Comparison of ENCODE assay signal across 19 cellular contexts in the genomic region with DNA sequence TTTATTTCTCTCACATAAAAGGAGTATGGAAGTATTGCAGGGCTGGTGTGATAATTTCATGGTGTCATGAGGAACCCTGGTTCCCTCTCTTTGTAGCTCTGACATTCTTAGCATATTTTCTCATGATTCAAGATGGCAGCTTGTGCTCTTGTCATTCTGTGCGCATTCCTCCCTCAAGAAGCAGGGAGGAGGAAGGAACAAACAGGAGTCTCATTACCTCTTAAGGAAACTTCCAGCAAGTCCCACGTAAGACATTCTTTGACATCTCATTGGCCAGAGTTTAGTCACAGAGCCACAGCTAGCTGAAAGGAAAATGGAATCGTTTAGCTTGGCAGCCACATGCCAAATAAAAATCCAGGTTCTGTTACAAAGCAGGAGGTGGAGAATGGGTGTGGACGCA.
"Had no signal": no experiment of that assay in that cellular context is flagged by ENCODE, and none has a peak within 500 bp of the region (broad histone marks: within the 10 kb centered on the region; RNA-seq: fewer than 3 reads in every experiment).

No MANE protein-coding gene starts in this region.

- H3K36me3 ChIP-seq: heart right ventricle, stomach, thoracic aorta, uterus, WERI-Rb-1 had no signal

- H3K36me3 Mint-ChIP-seq: brain; natural killer cell treated with Interleukin-12 subunit alpha and Interleukin-12 subunit beta and Interleukin-15 and Interleukin-18, amount 100 ng/mL, for 72 hours; T-cell had no signal

- H3K4me3 Mint-ChIP-seq: activated CD4-positive, alpha-beta T cell treated with anti-CD3 and anti-CD28 coated beads, Interleukin-2, amount 10 ng/mL, durations not matched to agents 7 days and 5 days; activated naive CD4-positive, alpha-beta T cell treated with anti-CD3 and anti-CD28 coated beads for 36 hours; activated T-helper 17 cell treated with anti-CD3 and anti-CD28 coated beads, Interleukin-2, amount 50 U/mL, for 72 hours; brain; natural killer cell treated with Interleukin-12 subunit alpha and Interleukin-12 subunit beta and Interleukin-15 and Interleukin-18, amount 100 ng/mL, for 72 hours; T-cell had no signal

- H3K4me1 ChIP-seq: stomach, uterus had no signal

- H3K27ac Mint-ChIP-seq: activated CD4-positive, alpha-beta T cell treated with anti-CD3 and anti-CD28 coated beads, Interleukin-2, amount 10 ng/mL, durations not matched to agents 7 days and 5 days; activated naive CD4-positive, alpha-beta T cell treated with anti-CD3 and anti-CD28 coated beads for 36 hours; activated T-helper 17 cell treated with anti-CD3 and anti-CD28 coated beads, Interleukin-2, amount 50 U/mL, for 72 hours; natural killer cell treated with Interleukin-12 subunit alpha and Interleukin-12 subunit beta and Interleukin-15 and Interleukin-18, amount 100 ng/mL, for 72 hours; T-cell had no signal

- H3K4me1 Mint-ChIP-seq: activated CD4-positive, alpha-beta T cell treated with anti-CD3 and anti-CD28 coated beads, Interleukin-2, amount 10 ng/mL, durations not matched to agents 7 days and 5 days; activated T-helper 17 cell treated with anti-CD3 and anti-CD28 coated beads, Interleukin-2, amount 50 U/mL, for 72 hours; T-cell had no signal

- H3K27ac ChIP-seq: foreskin keratinocyte, heart right ventricle, stomach, thoracic aorta, WERI-Rb-1 had no signal

- H3K27me3 ChIP-seq: heart right ventricle, stomach, uterus had no signal

- DNase-seq: activated CD4-positive, alpha-beta T cell treated with anti-CD3 and anti-CD28 coated beads, Interleukin-2, amount 10 ng/mL, durations not matched to agents 7 days and 5 days; activated naive CD4-positive, alpha-beta T cell treated with anti-CD3 and anti-CD28 coated beads for 36 hours; activated T-cell treated with anti-CD3 and anti-CD28 coated beads for 4 hours; cerebellar nuclear complex; heart right ventricle; stimulated activated CD4-positive, alpha-beta T cell treated with anti-CD3 and anti-CD28 coated beads, Interleukin-15, amount 100 ng/mL, for 24 hours; stimulated activated CD4-positive, alpha-beta T cell treated with anti-CD3 and anti-CD28 coated beads, Interleukin-4, amount 100 ng/mL, for 24 hours; stomach; T-cell; T1000; uterus; WERI-Rb-1 had no signal

- H3K27me3 Mint-ChIP-seq: activated CD4-positive, alpha-beta T cell treated with anti-CD3 and anti-CD28 coated beads, Interleukin-2, amount 10 ng/mL, durations not matched to agents 7 days and 5 days; activated T-helper 17 cell treated with anti-CD3 and anti-CD28 coated beads, Interleukin-2, amount 50 U/mL, for 72 hours had no signal

- H3K4me3 ChIP-seq: heart right ventricle, lung, stomach, thoracic aorta, uterus had no signal

- H3K9me3 ChIP-seq: heart right ventricle, stomach, thoracic aorta, uterus had no signal

- ATAC-seq: activated T-helper 17 cell treated with anti-CD3 and anti-CD28 coated beads, Interleukin-2, amount 50 U/mL, for 72 hours; esophagus mucosa; foreskin keratinocyte; heart right ventricle; natural killer cell treated with Interleukin-12 subunit alpha and Interleukin-12 subunit beta and Interleukin-15 and Interleukin-18, amount 100 ng/mL, for 72 hours; T-cell had no signal

- H3K9me3 Mint-ChIP-seq: activated CD4-positive, alpha-beta T cell treated with anti-CD3 and anti-CD28 coated beads, Interleukin-2, amount 10 ng/mL, durations not matched to agents 7 days and 5 days; activated naive CD4-positive, alpha-beta T cell treated with anti-CD3 and anti-CD28 coated beads for 36 hours; activated T-helper 17 cell treated with anti-CD3 and anti-CD28 coated beads, Interleukin-2, amount 50 U/mL, for 72 hours; natural killer cell treated with Interleukin-12 subunit alpha and Interleukin-12 subunit beta and Interleukin-15 and Interleukin-18, amount 100 ng/mL, for 72 hours had no signal
